In genomic region chr16:9091867-9092281, GRCh38 we compare ENCODE assay signal across 8 cellular contexts. TPM values are rescaled to one million over a fixed set of nuclear protein-coding genes. Genes with fewer than 3 reads are reported as not detected.
DNase-seq lines count a peak whose midpoint lies in the region; ATAC-seq and TF ChIP-seq lines count a peak whose summit lies in the region.

No MANE protein-coding gene starts in this region.

- no peaks in the 10 kb centered on the region for H3K9me3 ChIP-seq in mammary epithelial cell (replicated peaks; ENCODE audit: insufficient read depth, low read length)
- no peaks in the 10 kb centered on the region for H3K9me3 ChIP-seq in left lung

- H3K9me3 Mint-ChIP-seq in T-cell: no peaks in the 10 kb centered on the region

- no CpG with 5 or more reads among the region's 51 CpGs for WGBS in mammary epithelial cell (ENCODE audit: low coverage, missing lambda C conversion rate)

- H3K27me3 ChIP-seq in mammary epithelial cell (ENCODE audit: insufficient read depth, low read length) (no peaks in the 10 kb centered on the region), left lung (no peaks in the 10 kb centered on the region)

- peak; percentile 8 for ATAC-seq in HG03025 (IDR thresholded peaks at IDR 0.05; ENCODE audit: low FRiP score, unreplicated experiment)
- ATAC-seq in T-cell (replicated peaks in 1 of 4): peak; percentile 11 to 30 (median 28)
- peak; percentile 1 for ATAC-seq in left lung

- DNase-seq in activated CD4-positive, CD25-positive, alpha-beta regulatory T cell treated with anti-CD3 and anti-CD28 coated beads, Interleukin-2, amount 50 U/mL, for 16 hours (ENCODE audit: low read depth, low spot score): peak; percentile 8
- no peak for DNase-seq in activated CD4-positive, CD25-positive, alpha-beta regulatory T cell treated with anti-CD3 and anti-CD28 coated beads, Interleukin-2, amount 50 U/mL, for 72 hours
- peak in 30 of 34 experiments; percentile 4 to 58 (median 28) for DNase-seq in T-cell
- DNase-seq in mammary epithelial cell: peak; percentile 58
- peak in 1 of 2 donors; percentile 56 for DNase-seq in left lung
- DNase-seq in stimulated activated CD8-positive, alpha-beta memory T cell treated with anti-CD3 and anti-CD28 coated beads, Interleukin-4, amount 100 ng/mL, for 24 hours (ENCODE audit: low read depth): peak; percentile 20
- no peak for DNase-seq in NCI-H187 (lab: John Stamatoyannopoulos, UW)

- H3K36me3 Mint-ChIP-seq in T-cell: peaks cover 27% of the 10 kb centered on the region

- peak overlapping the region; percentile 31 to 58 for H3K27ac Mint-ChIP-seq in T-cell

- peak overlapping the region; percentile 66 for H3K9ac ChIP-seq in mammary epithelial cell (ENCODE audit: insufficient read depth, low read length)

- H3K4me1 Mint-ChIP-seq in T-cell: peaks cover 41 to 48% (median 41%) of the 10 kb centered on the region in 3 donors

- peak overlapping the region; percentile 68 to 94 (median 84) for H3K4me3 Mint-ChIP-seq in T-cell

- H3K4me3 ChIP-seq in mammary epithelial cell (replicated peaks in 1 of 3; ENCODE audit: insufficient read depth in 1 of 3, low read depth in 2 of 3, low read length in 3 of 3) (peak overlapping the region; percentile 82 to 86 (median 83)), left lung (peak overlapping the region; percentile 77 to 93)

- intact Hi-C loops in mammary epithelial cell (cut with micrococcal nuclease) (loop anchor here (1.0 to 10.0 kb wide), 4 partner anchors 13 to 127 kb away; partner anchors contain the start of gene USP7), left lung (cut with DNase I) (no loop called here)

- peak overlapping the region; percentile 18 for H3K4me2 ChIP-seq in mammary epithelial cell (ENCODE audit: insufficient read depth, low read depth, low read length)

- TF ChIP-seq CTCF in mammary epithelial cell (conservative IDR thresholded peaks at IDR 0.05 in 1 of 2, IDR thresholded peaks at IDR 0.05 in 1 of 2; ENCODE audit: extremely low read depth in 1 of 2, insufficient read depth in 1 of 2, low read depth in 1 of 2, low read length in 2 of 2): no peak
- no peak for TF ChIP-seq CTCF in left lung (IDR thresholded peaks at IDR 0.05)

- dilution Hi-C loops in mammary epithelial cell (cut with HindIII; ENCODE audit: low sequenced_read_pairs): no loop called here

- in situ Hi-C loops in mammary epithelial cell (cut with MboI; ENCODE audit: low sequenced_read_pairs in 2 of 2): no loop called here

- peaks cover 26% of the 10 kb centered on the region for H4K20me1 ChIP-seq in mammary epithelial cell (ENCODE audit: insufficient read depth, low read length)

- CTCF ChIA-PET in T-cell (lab: Charles Lee): interaction anchor here in 1 of 2 donors (0.6 to 1.8 kb wide), 3 partner anchors 11 to 47 kb away, joined by 4 to 11 read pairs (median 8); no protein-coding TSS in a partner anchor
- CTCF ChIA-PET in mammary epithelial cell (lab: Charles Lee; ENCODE audit: low non-redundant PET): no interaction called here

- POLR2A ChIA-PET in T-cell (lab: Charles Lee): interaction anchor here (0.6 to 3.4 kb wide), 8 partner anchors 10 to 517 kb away, joined by 3 to 78 read pairs (median 6); no protein-coding TSS in a partner anchor

- no peaks in the 10 kb centered on the region for H3K27me3 Mint-ChIP-seq in T-cell

- H3K79me2 ChIP-seq in mammary epithelial cell (ENCODE audit: insufficient read depth, low read length): peaks cover 55% of the 10 kb centered on the region

- H3K27ac ChIP-seq in mammary epithelial cell (ENCODE audit: insufficient read depth, low read depth, low read length) (peak overlapping the region; percentile 72), left lung (peak overlapping the region; percentile 98 to 99)

- H3K36me3 ChIP-seq in mammary epithelial cell (ENCODE audit: insufficient read depth, low read length) (peaks cover 19% of the 10 kb centered on the region), left lung (peaks cover 0 to 29% of the 10 kb centered on the region in 2 donors)

- no TSS peak for BruUV-seq in mammary epithelial cell (replicated peaks; lab: Mats Ljungman, UMichigan)

- H2AFZ ChIP-seq in mammary epithelial cell (ENCODE audit: low read depth, low read length): peak overlapping the region; percentile 14

- H3K4me1 ChIP-seq in mammary epithelial cell (ENCODE audit: insufficient read depth, low read length) (peaks cover 31% of the 10 kb centered on the region), left lung (peaks cover 24 to 45% of the 10 kb centered on the region in 2 donors)

RNA-seq across cellular contexts. Expression of gene HAPSTR1, which starts 0.4 kb away (rescaled TPM):
- total RNA-seq in T-cell: 100 to 1,000 TPM in 2 of 5 donors, 10 to 100 TPM in 3; 79.3 to 123 (median 87.1) TPM
- 100 to 1,000 TPM in 1 of 2 donors, 10 to 100 TPM in 1; 92.6 to 124 TPM for total RNA-seq in mammary epithelial cell
- 21.6 TPM for polyA plus RNA-seq in mammary epithelial cell
- polyA minus RNA-seq in mammary epithelial cell: 84.4 TPM
- 10 to 100 TPM; 53.5 to 62.8 TPM for total RNA-seq in left lung

Comparison
In these comparisons a context has a peak if more than half of its experiments do, and no peak if none do; other contexts are left out.
1. DNase-seq: peak in activated CD4-positive, CD25-positive, alpha-beta regulatory T cell treated with anti-CD3 and anti-CD28 coated beads, Interleukin-2, amount 50 U/mL, for 16 hours (single experiment), T-cell (30 of 34), mammary epithelial cell (single experiment) and stimulated activated CD8-positive, alpha-beta memory T cell treated with anti-CD3 and anti-CD28 coated beads, Interleukin-4, amount 100 ng/mL, for 24 hours (single experiment); none in activated CD4-positive, CD25-positive, alpha-beta regulatory T cell treated with anti-CD3 and anti-CD28 coated beads, Interleukin-2, amount 50 U/mL, for 72 hours (single experiment) and NCI-H187 (0 of 2).
2. Peak in every context shown above with its lines, with median percentiles within 50 percentile points of each other: ATAC-seq.